Comparison of ENCODE assay signal across 8 cellular contexts in genomic region chr15:41512078-41512394, GRCh38. TPM values are rescaled to one million over a fixed set of nuclear protein-coding genes. Genes with fewer than 3 reads are reported as not detected.
DNase-seq lines count a peak whose midpoint lies in the region; ATAC-seq and TF ChIP-seq lines count a peak whose summit lies in the region.
"Had no signal": no experiment of that assay in that cellular context is flagged by ENCODE, and none has a peak within 500 bp of the region (broad histone marks: within the 10 kb centered on the region; RNA-seq: fewer than 3 reads in every experiment).

No MANE protein-coding gene starts in this region.

- POLR2A ChIA-PET in WTC11 (lab: Charles Lee): no interaction called here

- CTCF ChIA-PET in WTC11 (lab: Charles Lee): interaction anchor here (1.0 to 1.5 kb wide), 5 partner anchors 11 to 393 kb away, joined by 3 to 6 read pairs (median 3); partner anchors contain the start of genes ITPKA and MAPKBP1

- H3K36me3 ChIP-seq in esophagus (ENCODE audit: control insufficient read depth in 2 of 2, insufficient read depth in 2 of 2, low read length in 1 of 2): no peaks in the 10 kb centered on the region

- 1% methylated on average over 27 to 30 of the region's 30 CpGs for WGBS in esophagus, 2 donors

- TF ChIP-seq CTCF in GM10266 (IDR thresholded peaks at IDR 0.05; ENCODE audit: control insufficient read depth, insufficient read depth, low read depth, missing control alignments) (peak; percentile 18), WTC11 (IDR thresholded peaks at IDR 0.05) (no peak)

- no peak overlapping the region for H3K27ac ChIP-seq in esophagus (ENCODE audit: low read depth in 2 of 2, low read length in 1 of 2)

- H3K36me3 Mint-ChIP-seq in WTC11: peaks cover 9% of the 10 kb centered on the region

- peaks cover 0 to 10% of the 10 kb centered on the region in 2 donors for H3K27me3 ChIP-seq in esophagus (ENCODE audit: control insufficient read depth in 1 of 2, insufficient read depth in 2 of 2, low read length in 2 of 2)

- peaks cover 0 to 4% of the 10 kb centered on the region in 2 donors for H3K9me3 ChIP-seq in esophagus (ENCODE audit: control insufficient read depth in 2 of 2, insufficient read depth in 1 of 2, low read depth in 1 of 2, low read length in 1 of 2)

- peak overlapping the region; percentile 82 for H3K4me3 Mint-ChIP-seq in WTC11

- H3K4me1 ChIP-seq in esophagus (ENCODE audit: control insufficient read depth in 2 of 2, insufficient read depth in 2 of 2, low read length in 1 of 2): peaks cover 18% of the 10 kb centered on the region in 2 donors

- H3K27me3 Mint-ChIP-seq in WTC11 (ENCODE audit: low read depth): peaks cover 78% of the 10 kb centered on the region

- ATAC-seq in WTC11 (no peak), HG03095 (IDR thresholded peaks at IDR 0.05; ENCODE audit: unreplicated experiment) (no peak)
- ATAC-seq: PC-3 had no signal

- H3K4me1 Mint-ChIP-seq in WTC11: peaks cover 18% of the 10 kb centered on the region

- H3K4me3 ChIP-seq in esophagus (ENCODE audit: low read depth in 1 of 2, low read length in 2 of 2): peak overlapping the region; percentile 13 to 38

- no peaks in the 10 kb centered on the region for H3K9me3 Mint-ChIP-seq in WTC11

- DNase-seq in GM10266 (ENCODE audit: extremely low spot score): peak; percentile 72
- DNase-seq in WTC11 (ENCODE audit: low spot score): no peak
- peak; percentile 52 for DNase-seq in retina
- DNase-seq in NCI-H2029 treated with DMSO at 0.1 percent for 48 hours (lab: John Stamatoyannopoulos, UW): no peak
- DNase-seq in hippocampal formation (lab: John Stamatoyannopoulos, UW): no peak
- DNase-seq: PC-3 had no signal

- no peak overlapping the region for H3K27ac Mint-ChIP-seq in WTC11

TF ChIP-seq in WTC11, 78 proteins besides CTCF, POLR2A, EP300 and RAD21:
- TF ChIP-seq ZNF232 (CRISPR knock-in tag; IDR thresholded peaks at IDR 0.05) (no peak), ZNF532 (CRISPR knock-in tag; IDR thresholded peaks at IDR 0.05; ENCODE audit: borderline replicate concordance) (no peak), CDX4 (CRISPR knock-in tag; IDR thresholded peaks at IDR 0.05; ENCODE audit: borderline replicate concordance) (no peak), ZNF416 (CRISPR knock-in tag; IDR thresholded peaks at IDR 0.05) (no peak), OVOL2 (CRISPR knock-in tag; IDR thresholded peaks at IDR 0.05; ENCODE audit: borderline replicate concordance) (no peak), ZNF219 (CRISPR knock-in tag; IDR thresholded peaks at IDR 0.05; ENCODE audit: borderline replicate concordance) (no peak), NR3C1 (CRISPR knock-in tag; conservative IDR thresholded peaks at IDR 0.05; ENCODE audit: low read depth) (no peak), ATF6 (CRISPR knock-in tag; IDR thresholded peaks at IDR 0.05) (no peak), ZNF138 (CRISPR knock-in tag; conservative IDR thresholded peaks at IDR 0.05) (no peak), TP53 (CRISPR knock-in tag; IDR thresholded peaks at IDR 0.05) (no peak), ZNF396 (CRISPR knock-in tag; IDR thresholded peaks at IDR 0.05; ENCODE audit: borderline replicate concordance) (no peak), NR1H2 (CRISPR knock-in tag; IDR thresholded peaks at IDR 0.05) (no peak), TEAD4 (CRISPR knock-in tag; IDR thresholded peaks at IDR 0.05) (no peak), SMAD3 (CRISPR knock-in tag; IDR thresholded peaks at IDR 0.05; ENCODE audit: borderline replicate concordance) (no peak), HMGA2 (CRISPR knock-in tag; IDR thresholded peaks at IDR 0.05) (no peak)

RNA-seq across cellular contexts. Expression of gene LTK, which starts 1.6 kb away (rescaled TPM):
- total RNA-seq in WTC11 (2021): 0.27 to 0.66 TPM (median 0.53 TPM) in 3 replicates
- polyA plus RNA-seq in esophagus: under 1 TPM; 0.26 to 0.31 TPM

RNA-seq across cellular contexts. Expression of gene ITPKA, which starts 18.4 kb away (rescaled TPM):
- 0.50 to 1.2 TPM (median 0.62 TPM) in 3 replicates for total RNA-seq in WTC11 (2021)
- polyA plus RNA-seq in esophagus: under 1 TPM; 0.28 to 0.47 TPM

RNA-seq across cellular contexts. Expression of gene RPAP1, which starts 32.0 kb away (rescaled TPM):
- total RNA-seq in WTC11 (2021): 102 to 123 TPM (median 103 TPM) in 3 replicates
- 10 to 100 TPM in 1 of 2 donors, 1 to 10 TPM in 1; 9.2 to 13.0 TPM for polyA plus RNA-seq in esophagus

RNA-seq across cellular contexts. Expression of gene TYRO3, which starts 47.0 kb away (rescaled TPM):
- total RNA-seq in WTC11 (2021): 87.9 to 98.0 TPM (median 89.6 TPM) in 3 replicates
- 10 to 100 TPM; 23.2 to 24.2 TPM for polyA plus RNA-seq in esophagus

Comparison
In these comparisons a context has a peak if more than half of its experiments do, and no peak if none do; other contexts are left out.
1. DNase-seq: peak in GM10266 (single experiment) and retina (single experiment); none in WTC11 (single experiment), NCI-H2029 treated with DMSO at 0.1 percent for 48 hours (single experiment) and hippocampal formation (0 of 2).